Comparison of ENCODE assay signal across 8 cellular contexts in the genomic region with DNA sequence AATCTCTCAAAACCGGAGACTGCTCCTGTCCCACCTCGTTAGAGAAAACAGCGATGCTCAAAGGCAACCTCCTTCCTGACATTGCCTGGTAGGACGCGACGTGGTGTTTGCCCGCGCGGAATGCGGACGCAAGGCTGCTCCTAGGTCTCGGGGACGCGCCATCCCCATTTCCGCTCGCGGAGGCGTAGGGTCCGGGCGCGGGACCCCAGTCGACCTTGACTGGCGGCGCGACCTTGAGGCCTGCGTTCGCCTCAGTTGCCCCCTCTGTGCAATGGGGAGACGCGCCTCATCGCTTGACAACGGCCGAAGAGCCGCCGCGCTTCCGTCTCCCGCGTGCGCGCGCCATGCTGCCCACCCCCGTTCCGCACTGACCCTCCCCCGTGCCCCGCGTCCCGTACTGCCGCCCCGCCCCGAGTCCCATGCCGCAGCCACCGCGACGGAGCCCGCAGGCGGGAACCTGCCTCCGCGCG. TPM values are rescaled to one million over a fixed set of nuclear protein-coding genes. Genes with fewer than 3 reads are reported as not detected.
DNase-seq lines count a peak whose midpoint lies in the region; ATAC-seq and TF ChIP-seq lines count a peak whose summit lies in the region.

No MANE protein-coding gene starts in this region.

- ATAC-seq in GM21360 (IDR thresholded peaks at IDR 0.05; ENCODE audit: unreplicated experiment): peak; percentile 17
- no peak for ATAC-seq in activated CD4-positive, CD25-positive, alpha-beta regulatory T cell treated with anti-CD3 and anti-CD28 coated beads, Interleukin-2, amount 50 U/mL, for 24 hours

- H3K36me3 ChIP-seq in HUES64 (ENCODE audit: insufficient read depth, low read length) (peaks cover 35% of the 10 kb centered on the region), SJCRH30 (peaks cover 41% of the 10 kb centered on the region), endodermal cell (ENCODE audit: control insufficient read depth, insufficient read depth, low read length) (peaks cover 37% of the 10 kb centered on the region), mucosa of rectum (ENCODE audit: control insufficient read depth in 2 of 2, insufficient read depth in 2 of 2, low read length in 2 of 2) (peaks cover 13 to 21% of the 10 kb centered on the region in 2 donors)

- DNase-seq in DMS153 (lab: John Stamatoyannopoulos, UW) (peak; percentile 78), SJCRH30 (peak in 1 of 2 experiments; percentile 80), endodermal cell (peak; percentile 99)
- DNase-seq in stimulated activated CD8-positive, alpha-beta memory T cell treated with anti-CD3 and anti-CD28 coated beads, Interleukin-4, amount 100 ng/mL, for 48 hours: no peak

- H3K27ac Mint-ChIP-seq in endodermal cell: peak overlapping the region; percentile 97

- H3K4me1 ChIP-seq in HUES64 (ENCODE audit: insufficient read depth, low read length): peaks cover 6% of the 10 kb centered on the region
- H3K4me1 ChIP-seq in SJCRH30: peaks cover 7% of the 10 kb centered on the region; the same call in 1 of the 2 replicates
- H3K4me1 ChIP-seq in endodermal cell (ENCODE audit: control insufficient read depth, insufficient read depth, low read length): peaks cover 3% of the 10 kb centered on the region
- H3K4me1 ChIP-seq in mucosa of rectum (ENCODE audit: control insufficient read depth in 2 of 2, insufficient read depth in 2 of 2, low read length in 2 of 2): peaks cover 12 to 17% of the 10 kb centered on the region in 2 donors

- H3K27ac ChIP-seq in HUES64 (ENCODE audit: low read depth, low read length) (peak overlapping the region; percentile 94), SJCRH30 (peak overlapping the region; percentile 99), endodermal cell (ENCODE audit: low read depth, low read length) (peak overlapping the region; percentile 44), mucosa of rectum (ENCODE audit: low read depth in 2 of 2, low read length in 2 of 2) (peak overlapping the region; percentile 98)

- no peak for TF ChIP-seq CTCF in endodermal cell (conservative IDR thresholded peaks at IDR 0.05)

- no peaks in the 10 kb centered on the region for H3K9me3 ChIP-seq in HUES64 (ENCODE audit: insufficient read depth, low read depth, low read length)
- no peaks in the 10 kb centered on the region for H3K9me3 ChIP-seq in SJCRH30 (replicated peaks)
- H3K9me3 ChIP-seq in endodermal cell (ENCODE audit: control insufficient read depth, low read length): no peaks in the 10 kb centered on the region
- H3K9me3 ChIP-seq in mucosa of rectum (ENCODE audit: control insufficient read depth in 2 of 2, low read length in 2 of 2): no peaks in the 10 kb centered on the region

- H3K4me3 Mint-ChIP-seq in endodermal cell: peak overlapping the region; percentile 87

- WGBS in HUES64: under 1% methylated on average over 59 of the region's 59 CpGs
- 0% methylated on average over 11 to 59 of the region's 59 CpGs for WGBS in endodermal cell (ENCODE audit: insufficient coverage in 1 of 2, insufficient read length in 1 of 2), 2 experiments

- H3K4me3 ChIP-seq in HUES64 (ENCODE audit: low read length) (peak overlapping the region; percentile 94), SJCRH30 (peak overlapping the region; percentile 94), endodermal cell (ENCODE audit: low read length) (peak overlapping the region; percentile 91), mucosa of rectum (ENCODE audit: low read length in 2 of 2) (peak overlapping the region; percentile 78 to 96)

- H3K9me3 Mint-ChIP-seq in endodermal cell: no peaks in the 10 kb centered on the region

- peaks cover 35% of the 10 kb centered on the region for H3K36me3 Mint-ChIP-seq in endodermal cell (ENCODE audit: low read depth)

- no peaks in the 10 kb centered on the region for H3K27me3 Mint-ChIP-seq in endodermal cell (ENCODE audit: insufficient read depth)

- H3K9ac ChIP-seq in HUES64 (ENCODE audit: low read depth, low read length) (peak overlapping the region; percentile 83), endodermal cell (ENCODE audit: extremely low read depth, low read length, poor library complexity, severe bottlenecking) (peak overlapping the region; percentile 99), mucosa of rectum (ENCODE audit: low read depth in 1 of 2, low read length in 2 of 2) (peak overlapping the region; percentile 85 to 99)

- H3K27me3 ChIP-seq in HUES64 (ENCODE audit: insufficient read depth, low read length) (no peaks in the 10 kb centered on the region), SJCRH30 (no peaks in the 10 kb centered on the region), endodermal cell (ENCODE audit: control insufficient read depth, insufficient read depth, low read length, poor library complexity, severe bottlenecking) (no peaks in the 10 kb centered on the region), mucosa of rectum (ENCODE audit: control insufficient read depth in 2 of 2, insufficient read depth in 2 of 2, low read length in 2 of 2) (no peaks in the 10 kb centered on the region)

- peaks cover 11% of the 10 kb centered on the region for H3K4me1 Mint-ChIP-seq in endodermal cell

RNA-seq across cellular contexts. Expression of gene PPIA, which starts 0.4 kb away (rescaled TPM):
- polyA plus RNA-seq in HUES64 (2013, experiment 1 of 2): 3,059 TPM
- 3,012 TPM for polyA plus RNA-seq in HUES64 (2013, experiment 2 of 2)
- 4,792 and 5,450 TPM in 2 replicates for total RNA-seq in SJCRH30 (2014; rRNA removed; shearing (Covaris generic))
- total RNA-seq in endodermal cell: 1,000 to 10,000 TPM; 1,857 to 1,899 TPM
- 2,447 TPM for polyA plus RNA-seq in endodermal cell (2013, experiment 1 of 2)
- 2,352 TPM for polyA plus RNA-seq in endodermal cell (2013, experiment 2 of 2)

RNA-seq across cellular contexts. Expression of gene ZMIZ2, which starts 47.4 kb away (rescaled TPM):
- 40.7 TPM for polyA plus RNA-seq in HUES64 (2013, experiment 1 of 2)
- polyA plus RNA-seq in HUES64 (2013, experiment 2 of 2): 41.7 TPM
- 9.0 and 13.3 TPM in 2 replicates for total RNA-seq in SJCRH30 (2014; rRNA removed; shearing (Covaris generic))
- total RNA-seq in endodermal cell: 10 to 100 TPM; 85.6 to 98.2 TPM
- polyA plus RNA-seq in endodermal cell (2013, experiment 1 of 2): 92.0 TPM
- 76.1 TPM for polyA plus RNA-seq in endodermal cell (2013, experiment 2 of 2)

RNA-seq across cellular contexts. Expression of gene H2AZ2, which starts 51.8 kb away (rescaled TPM):
- polyA plus RNA-seq in HUES64 (2013, experiment 1 of 2): 157 TPM
- 193 TPM for polyA plus RNA-seq in HUES64 (2013, experiment 2 of 2)
- 454 and 459 TPM in 2 replicates for total RNA-seq in SJCRH30 (2014; rRNA removed; shearing (Covaris generic))
- total RNA-seq in endodermal cell: 100 to 1,000 TPM; 179 to 201 TPM
- polyA plus RNA-seq in endodermal cell (2013, experiment 1 of 2): 297 TPM
- 283 TPM for polyA plus RNA-seq in endodermal cell (2013, experiment 2 of 2)

Comparison
In these comparisons a context has a peak if more than half of its experiments do, and no peak if none do; other contexts are left out.
1. H3K27ac ChIP-seq: peak in every context shown above with its lines; median percentile 99 in SJCRH30; 98 in mucosa of rectum; 94 in HUES64; 44 in endodermal cell.